8 cellular contexts compared by ENCODE assay signal in the genomic region with DNA sequence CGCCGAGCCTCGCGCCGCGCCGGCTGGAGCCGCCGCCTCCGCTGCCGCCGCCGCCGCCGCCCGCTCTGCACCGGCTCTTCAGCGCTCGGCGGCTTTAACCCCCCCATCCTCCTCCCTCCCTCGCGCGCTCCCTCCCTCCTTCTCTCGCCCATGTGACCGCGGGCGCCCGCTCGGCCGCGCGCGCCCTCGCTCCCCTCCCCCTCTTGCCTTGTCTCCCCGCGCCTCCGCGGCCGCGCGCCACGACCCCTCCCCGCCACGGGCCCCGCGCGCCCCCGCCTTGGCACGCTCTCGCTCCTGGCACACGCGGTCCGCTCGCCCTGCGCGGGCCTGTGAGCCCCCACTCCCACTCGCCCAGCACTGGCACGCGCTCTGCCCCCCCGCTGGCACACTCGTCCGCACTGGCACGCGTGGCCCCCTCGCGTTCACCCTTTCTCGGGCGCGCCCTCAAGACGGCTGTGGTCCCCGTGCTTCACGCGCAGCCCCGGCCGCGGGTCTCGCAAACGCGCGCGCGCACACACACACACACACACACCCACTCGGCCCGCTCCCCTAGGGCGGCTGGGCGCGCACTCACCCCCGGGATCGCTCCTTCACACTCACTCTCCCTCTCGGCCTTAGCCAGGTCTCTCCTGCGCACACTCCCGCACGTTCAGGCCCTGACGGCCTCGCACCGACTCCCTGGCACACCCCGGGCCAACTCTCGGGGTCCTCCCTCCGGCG. TPM values are rescaled to one million over a fixed set of nuclear protein-coding genes. Genes with fewer than 3 reads are reported as not detected.
DNase-seq lines count a peak whose midpoint lies in the region; ATAC-seq and TF ChIP-seq lines count a peak whose summit lies in the region.

Gene CNTFR (minus strand): TSS at position 69 of the 720 bp plus-strand sequence. CDS start 20,743 bp downstream, outside the sequence.

- H3K36me3 ChIP-seq in HUES6 (ENCODE audit: control insufficient read depth, insufficient read depth, low read length) (no peaks in the 10 kb centered on the region), hepatocyte (replicated peaks; ENCODE audit: insufficient read depth, low read depth) (no peaks in the 10 kb centered on the region), rectal smooth muscle tissue (ENCODE audit: control insufficient read depth, insufficient read depth, low read length) (no peaks in the 10 kb centered on the region)

- H3K4me1 Mint-ChIP-seq in activated naive CD4-positive, alpha-beta T cell treated with anti-CD3 and anti-CD28 coated beads, Interleukin-2, amount 50 U/mL, for 24 hours = peaks cover 26% of the 10 kb centered on the region

- DNase-seq in AG04449 (ENCODE audit: low read depth, low spot score) (no peak), hepatocyte (ENCODE audit: low spot score) (peak; percentile 69)

- 3% methylated on average over 49 of the region's 100 CpGs for WGBS in hepatocyte (ENCODE audit: low lambda C conversion rate, missing lambda C conversion rate)

- H3K79me2 ChIP-seq in hepatocyte = no peaks in the 10 kb centered on the region

- no peak for ATAC-seq in GM21360 (IDR thresholded peaks at IDR 0.05; ENCODE audit: unreplicated experiment)
- ATAC-seq in GM18517 (IDR thresholded peaks at IDR 0.05; ENCODE audit: unreplicated experiment) = no peak
- no peak for ATAC-seq in GM19397 (IDR thresholded peaks at IDR 0.05; ENCODE audit: unreplicated experiment)

- H3K9me3 ChIP-seq in HUES6 (ENCODE audit: control insufficient read depth, insufficient read depth, low read depth, low read length) = no peaks in the 10 kb centered on the region
- no peaks in the 10 kb centered on the region for H3K9me3 ChIP-seq in hepatocyte (ENCODE audit: low read depth)

- CTCF ChIA-PET in AG04449 (lab: Yijun Ruan, JAX) = interaction anchor here (0.5 to 3.2 kb wide), 3 partner anchors 22 to 88 kb away, joined by 3 to 15 read pairs (median 3); no protein-coding TSS in a partner anchor

- H3K4me1 ChIP-seq in HUES6 (ENCODE audit: control insufficient read depth, insufficient read depth, low read length) (peaks cover 59% of the 10 kb centered on the region), hepatocyte (ENCODE audit: insufficient read depth) (peaks cover 40% of the 10 kb centered on the region), rectal smooth muscle tissue (ENCODE audit: control insufficient read depth, insufficient read depth, low read length) (peaks cover 7% of the 10 kb centered on the region)

- H3K4me3 Mint-ChIP-seq in activated naive CD4-positive, alpha-beta T cell treated with anti-CD3 and anti-CD28 coated beads, Interleukin-2, amount 50 U/mL, for 24 hours = peak within 1 kb of the TSS; percentile 84

- no peak within 1 kb of the TSS for H3K27ac ChIP-seq in HUES6 (ENCODE audit: low read depth, low read length)
- no peak within 1 kb of the TSS for H3K27ac ChIP-seq in hepatocyte
- H3K27ac ChIP-seq in rectal smooth muscle tissue (ENCODE audit: low read depth, low read length) = no peak within 1 kb of the TSS

- H3K4me3 ChIP-seq in AG04449 (ENCODE audit: low read depth, low read length) (peak within 1 kb of the TSS; percentile 6), HUES6 (ENCODE audit: low read depth, low read length) (peak within 1 kb of the TSS; percentile 78), hepatocyte (peak within 1 kb of the TSS; percentile 49), rectal smooth muscle tissue (ENCODE audit: low read length) (peak within 1 kb of the TSS; percentile 53)

- H3K36me3 Mint-ChIP-seq in activated naive CD4-positive, alpha-beta T cell treated with anti-CD3 and anti-CD28 coated beads, Interleukin-2, amount 50 U/mL, for 24 hours = no peaks in the 10 kb centered on the region

- H3K4me2 ChIP-seq in hepatocyte = peak within 1 kb of the TSS; percentile 93

- H3K9me3 Mint-ChIP-seq in activated naive CD4-positive, alpha-beta T cell treated with anti-CD3 and anti-CD28 coated beads, Interleukin-2, amount 50 U/mL, for 24 hours = no peaks in the 10 kb centered on the region

- H3K27me3 Mint-ChIP-seq in activated naive CD4-positive, alpha-beta T cell treated with anti-CD3 and anti-CD28 coated beads, Interleukin-2, amount 50 U/mL, for 24 hours = peaks cover 53% of the 10 kb centered on the region

- peak within 1 kb of the TSS; percentile 35 for H2AFZ ChIP-seq in hepatocyte

- no peaks in the 10 kb centered on the region for H4K20me1 ChIP-seq in hepatocyte (ENCODE audit: insufficient read depth, poor library complexity, severe bottlenecking)

- no peaks in the 10 kb centered on the region for H3K9me2 ChIP-seq in hepatocyte (replicated peaks; ENCODE audit: insufficient read depth)

- peaks cover 93% of the 10 kb centered on the region for H3K27me3 ChIP-seq in HUES6 (ENCODE audit: control insufficient read depth, insufficient read depth, low read length)
- H3K27me3 ChIP-seq in hepatocyte = peaks cover 93% of the 10 kb centered on the region
- peaks cover 52% of the 10 kb centered on the region for H3K27me3 ChIP-seq in rectal smooth muscle tissue (ENCODE audit: control insufficient read depth, insufficient read depth, low read length)

- peak within 1 kb of the TSS; percentile 60 for H3K27ac Mint-ChIP-seq in activated naive CD4-positive, alpha-beta T cell treated with anti-CD3 and anti-CD28 coated beads, Interleukin-2, amount 50 U/mL, for 24 hours

- TF ChIP-seq CTCF in AG04449 (IDR thresholded peaks at IDR 0.05; ENCODE audit: insufficient read depth, low read length, missing control alignments) (no peak), hepatocyte (IDR thresholded peaks at IDR 0.05; ENCODE audit: poor library complexity) (no peak)

- POLR2A ChIA-PET in AG04449 (lab: Yijun Ruan, JAX) = no interaction called here

- H3K9ac ChIP-seq in HUES6 (ENCODE audit: low read length) (peak within 1 kb of the TSS; percentile 68), rectal smooth muscle tissue (ENCODE audit: low read length) (no peak within 1 kb of the TSS)

RNA-seq across cellular contexts. Expression of gene CNTFR, which starts in this region (rescaled TPM):
- total RNA-seq in hepatocyte = 2.1 and 4.7 TPM in 2 replicates
- 7.0 and 7.5 TPM in 2 replicates for polyA plus RNA-seq in hepatocyte

Comparison
In these comparisons a context has a peak if more than half of its experiments do, and no peak if none do; other contexts are left out.
1. H3K4me3 ChIP-seq: peak in every context shown above with its lines; median percentile 78 in HUES6; 53 in rectal smooth muscle tissue; 49 in hepatocyte; 6 in AG04449.